ENCODE assay signal across 24 cellular contexts in genomic region chrX:99413317-99413716, GRCh38.
"Had no signal": no experiment of that assay in that cellular context is flagged by ENCODE, and none has a peak within 500 bp of the region (broad histone marks: within the 10 kb centered on the region; RNA-seq: fewer than 3 reads in every experiment).

No MANE protein-coding gene starts in this region.

- H3K4me3 ChIP-seq: colonic mucosa, coronary artery, dorsolateral prefrontal cortex, esophagus muscularis mucosa, esophagus squamous epithelium, gastrocnemius medialis, gastroesophageal sphincter, heart left ventricle, heart right ventricle had no signal

- H3K36me3 ChIP-seq: colonic mucosa, esophagus muscularis mucosa, esophagus squamous epithelium, gastrocnemius medialis, gastroesophageal sphincter, heart left ventricle, heart right ventricle had no signal

- H3K4me1 ChIP-seq: colonic mucosa, esophagus muscularis mucosa, esophagus squamous epithelium, foreskin keratinocyte, gastrocnemius medialis, gastroesophageal sphincter, heart left ventricle, heart right ventricle had no signal

- DNase-seq: colonic mucosa; cortex of kidney; dermis blood vessel endothelial cell; dorsolateral prefrontal cortex; effector CD4-positive, alpha-beta T cell; effector CD8-positive, alpha-beta T cell; effector memory CD4-positive, alpha-beta T cell; effector memory CD8-positive, alpha-beta T cell; endodermal cell; erythroblast; esophagus squamous epithelium; foreskin fibroblast; foreskin keratinocyte; foreskin melanocyte; gastrocnemius medialis; glutamatergic neuron; head of caudate nucleus; heart left ventricle; heart right ventricle had no signal

- H3K9me3 ChIP-seq: colonic mucosa, esophagus muscularis mucosa, esophagus squamous epithelium, gastrocnemius medialis, gastroesophageal sphincter, heart left ventricle, heart right ventricle had no signal

- H3K27me3 ChIP-seq: colonic mucosa, esophagus muscularis mucosa, esophagus squamous epithelium, foreskin keratinocyte, gastrocnemius medialis, gastroesophageal sphincter, heart left ventricle, heart right ventricle had no signal

- ATAC-seq: effector memory CD8-positive, alpha-beta T cell; esophagus mucosa; foreskin keratinocyte; gastrocnemius medialis; gastroesophageal sphincter; heart left ventricle; heart right ventricle had no signal

- H3K27ac ChIP-seq: colonic mucosa, coronary artery, dorsolateral prefrontal cortex, epithelial cell of prostate, esophagus muscularis mucosa, esophagus squamous epithelium, foreskin keratinocyte, gastrocnemius medialis, gastroesophageal sphincter, heart left ventricle, heart right ventricle had no signal
